10 cellular contexts compared by ENCODE assay signal in genomic region chr7:28041508-28042314, GRCh38.
DNase-seq lines count a peak whose midpoint lies in the region; ATAC-seq and TF ChIP-seq lines count a peak whose summit lies in the region.
"Had no signal": no experiment of that assay in that cellular context is flagged by ENCODE, and none has a peak within 500 bp of the region (broad histone marks: within the 10 kb centered on the region; RNA-seq: fewer than 3 reads in every experiment).

No MANE protein-coding gene starts in this region.

- POLR2A ChIA-PET in activated CD4-positive, alpha-beta T cell treated with anti-CD3 and anti-CD28 coated beads for 36 hours (lab: Charles Lee): no interaction called here

- CTCF ChIA-PET in activated CD4-positive, alpha-beta T cell treated with anti-CD3 and anti-CD28 coated beads for 36 hours (lab: Charles Lee): interaction anchor here (1.5 kb wide), 1 partner anchor 56 kb away, joined by 4 read pairs; no protein-coding TSS in a partner anchor

- H3K4me3 ChIP-seq in rectal smooth muscle tissue (ENCODE audit: low read length): no peak overlapping the region
- H3K4me3 ChIP-seq: lung, skin epidermis had no signal

- intact Hi-C loops in activated CD4-positive, alpha-beta T cell treated with anti-CD3 and anti-CD28 coated beads for 36 hours (cut with DNase I, micrococcal nuclease): loop anchor here in 1 of 2 experiments (2.0 kb wide), 1 partner anchor 259 kb away; no protein-coding TSS in a partner anchor

- H3K27ac Mint-ChIP-seq in activated CD4-positive, alpha-beta T cell treated with anti-CD3 and anti-CD28 coated beads for 36 hours: peak overlapping the region; percentile 63
- no peak overlapping the region for H3K27ac Mint-ChIP-seq in type B pancreatic cell

- H3K9ac ChIP-seq in rectal smooth muscle tissue (ENCODE audit: low read length): no peak overlapping the region

- no peak overlapping the region for H3K4me3 Mint-ChIP-seq in activated CD4-positive, alpha-beta T cell treated with anti-CD3 and anti-CD28 coated beads for 36 hours
- H3K4me3 Mint-ChIP-seq in type B pancreatic cell: no peak overlapping the region

- peaks cover 14% of the 10 kb centered on the region for H3K4me1 ChIP-seq in rectal smooth muscle tissue (ENCODE audit: control insufficient read depth, insufficient read depth, low read length)

- TF ChIP-seq CTCF in type B pancreatic cell (conservative IDR thresholded peaks at IDR 0.05): no peak

- peak; percentile 69 for ATAC-seq in activated CD4-positive, alpha-beta T cell treated with anti-CD3 and anti-CD28 coated beads for 36 hours

- peaks cover 11% of the 10 kb centered on the region for H3K27me3 Mint-ChIP-seq in activated CD4-positive, alpha-beta T cell treated with anti-CD3 and anti-CD28 coated beads for 36 hours
- H3K27me3 Mint-ChIP-seq in type B pancreatic cell: peaks cover 7% of the 10 kb centered on the region

- H3K27me3 ChIP-seq in rectal smooth muscle tissue (ENCODE audit: control insufficient read depth, insufficient read depth, low read length): no peaks in the 10 kb centered on the region

- peaks cover 2% of the 10 kb centered on the region for H3K9me3 Mint-ChIP-seq in activated CD4-positive, alpha-beta T cell treated with anti-CD3 and anti-CD28 coated beads for 36 hours (ENCODE audit: low read depth)
- peaks cover 4% of the 10 kb centered on the region for H3K9me3 Mint-ChIP-seq in type B pancreatic cell

- peak; percentile 18 for DNase-seq in activated CD4-positive, alpha-beta T cell treated with anti-CD3 and anti-CD28 coated beads for 36 hours
- no peak for DNase-seq in activated CD4-positive, alpha-beta T cell treated with anti-CD3 and anti-CD28 coated beads for 4 hours
- peak; percentile 100 for DNase-seq in NCI-H226
- DNase-seq in dedifferentiated amniotic fluid mesenchymal stem cell (ENCODE audit: extremely low spot score): peak; percentile 79
- DNase-seq in iPS-NIHi11 (ENCODE audit: low spot score): no peak
- DNase-seq in type B pancreatic cell (ENCODE audit: extremely low spot score, unreplicated experiment): no peak
- no peak for DNase-seq in DMS53 treated with DMSO at 0.1 percent for 48 hours (lab: John Stamatoyannopoulos, UW; ENCODE audit: unreplicated experiment)

- peak overlapping the region; percentile 27 for H3K27ac ChIP-seq in rectal smooth muscle tissue (ENCODE audit: low read depth, low read length)

- H3K36me3 ChIP-seq in rectal smooth muscle tissue (ENCODE audit: control insufficient read depth, insufficient read depth, low read length): no peaks in the 10 kb centered on the region

- H3K36me3 Mint-ChIP-seq in activated CD4-positive, alpha-beta T cell treated with anti-CD3 and anti-CD28 coated beads for 36 hours (ENCODE audit: low read depth): peaks cover 9% of the 10 kb centered on the region
- no peaks in the 10 kb centered on the region for H3K36me3 Mint-ChIP-seq in type B pancreatic cell

- peaks cover 29% of the 10 kb centered on the region for H3K4me1 Mint-ChIP-seq in activated CD4-positive, alpha-beta T cell treated with anti-CD3 and anti-CD28 coated beads for 36 hours
- H3K4me1 Mint-ChIP-seq in type B pancreatic cell (ENCODE audit: unreplicated experiment): peaks cover 12% of the 10 kb centered on the region

Comparison
In these comparisons a context has a peak if more than half of its experiments do, and no peak if none do; other contexts are left out.
1. DNase-seq: peak in activated CD4-positive, alpha-beta T cell treated with anti-CD3 and anti-CD28 coated beads for 36 hours (single experiment), NCI-H226 (single experiment) and dedifferentiated amniotic fluid mesenchymal stem cell (single experiment); none in activated CD4-positive, alpha-beta T cell treated with anti-CD3 and anti-CD28 coated beads for 4 hours (0 of 2), iPS-NIHi11 (single experiment), type B pancreatic cell (single experiment) and DMS53 treated with DMSO at 0.1 percent for 48 hours (single experiment).